In the genomic region with DNA sequence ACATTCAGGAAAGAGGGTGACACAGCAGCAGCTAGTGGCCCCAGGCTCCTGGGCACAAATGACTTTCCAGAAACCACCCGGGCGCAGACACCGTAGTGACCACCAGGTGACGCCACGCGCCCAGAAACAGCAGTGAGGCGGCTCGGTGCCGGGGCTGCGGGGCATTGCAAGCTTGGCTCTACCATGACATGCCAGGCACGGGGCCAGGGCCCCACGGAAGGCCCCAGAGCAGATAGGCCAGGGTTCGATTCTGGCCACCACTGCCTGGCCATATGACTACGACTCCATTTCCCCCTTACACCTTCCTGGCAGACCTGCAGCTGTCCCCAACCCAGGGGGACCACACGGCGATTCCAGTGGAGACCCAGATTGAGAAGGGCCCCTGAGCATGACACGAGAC, we compare ENCODE assay signal across 8 cellular contexts. TPM values are rescaled to one million over a fixed set of nuclear protein-coding genes. Genes with fewer than 3 reads are reported as not detected.
DNase-seq lines count a peak whose midpoint lies in the region; ATAC-seq and TF ChIP-seq lines count a peak whose summit lies in the region.

No MANE protein-coding gene starts in this region.

- peaks cover 45% of the 10 kb centered on the region for H3K36me3 ChIP-seq in right atrium auricular region
- peaks cover 16 to 40% (median 31%) of the 10 kb centered on the region in 4 donors for H3K36me3 ChIP-seq in sigmoid colon

- H3K27me3 ChIP-seq in right atrium auricular region (no peaks in the 10 kb centered on the region), sigmoid colon (no peaks in the 10 kb centered on the region)

- H3K9me3 ChIP-seq in right atrium auricular region (no peaks in the 10 kb centered on the region), sigmoid colon (no peaks in the 10 kb centered on the region)

- H3K4me3 ChIP-seq in right atrium auricular region (no peak overlapping the region), sigmoid colon (no peak overlapping the region)

- in situ Hi-C loops in GM13977 (cut with MboI; ENCODE audit: low pct_unique_long_range_greater_than_20kb, low sequenced_read_pairs, unreplicated experiment) = no loop called here

- H3K4me1 ChIP-seq in right atrium auricular region (peaks cover 0 to 54% of the 10 kb centered on the region in 2 donors), sigmoid colon (peaks cover 0 to 50% (median 40%) of the 10 kb centered on the region in 4 donors)

- DNase-seq in GM13977 (ENCODE audit: low spot score) (peak; percentile 93), NCI-H187 treated with DMSO at 0.1 percent for 48 hours (lab: John Stamatoyannopoulos, UW) (peak; percentile 16), T-helper 9 cell (peak; percentile 74), amniotic epithelial cell (ENCODE audit: low read depth) (peak; percentile 42), right atrium auricular region (ENCODE audit: low spot score) (peak; percentile 89), sigmoid colon (peak; percentile 90)

- no peak for ATAC-seq in GM21717 (IDR thresholded peaks at IDR 0.05; ENCODE audit: unreplicated experiment)

- TF ChIP-seq CTCF in 22Rv1 (IDR thresholded peaks at IDR 0.05) = peak; percentile 96
- peak; percentile 99 for TF ChIP-seq CTCF in GM13977 (IDR thresholded peaks at IDR 0.05; ENCODE audit: extremely low read depth, insufficient read depth, missing control alignments)
- TF ChIP-seq CTCF in right atrium auricular region (IDR thresholded peaks at IDR 0.05) = peak; percentile 88 to 98
- peak; percentile 95 to 98 (median 97) for TF ChIP-seq CTCF in sigmoid colon (IDR thresholded peaks at IDR 0.05)

- 12 to 18% methylated on average over 17 of the region's 17 CpGs for WGBS in sigmoid colon, 2 donors

- no peak for TF ChIP-seq EP300 in sigmoid colon (IDR thresholded peaks at IDR 0.05)

- no peak for TF ChIP-seq POLR2A in sigmoid colon (IDR thresholded peaks at IDR 0.05)

- intact Hi-C loops in sigmoid colon (cut with DNase I) = loop anchor here (1.0 kb wide), 1 partner anchor 32 kb away; no protein-coding TSS in a partner anchor

- H3K27ac ChIP-seq in 22Rv1 = no peak overlapping the region
- H3K27ac ChIP-seq in right atrium auricular region = no peak overlapping the region
- H3K27ac ChIP-seq in sigmoid colon = peak overlapping the region in 1 of 4 donors; percentile 61

RNA-seq across cellular contexts. Expression of gene RHBDF1, which starts 6.7 kb away (rescaled TPM):
- total RNA-seq in right atrium auricular region (10 to 100 TPM; 12.0 to 25.4 TPM), sigmoid colon (10 to 100 TPM; 16.8 to 42.1 (median 19.6) TPM)
- 10 to 100 TPM in 1 of 3 donors, 1 to 10 TPM in 2; 6.0 to 22.3 (median 6.0) TPM for polyA plus RNA-seq in sigmoid colon

RNA-seq across cellular contexts. Expression of gene SNRNP25, which starts 12.1 kb away (rescaled TPM):
- total RNA-seq in right atrium auricular region (10 to 100 TPM; 47.1 to 78.3 TPM), sigmoid colon (10 to 100 TPM; 23.0 to 36.5 (median 32.4) TPM)
- polyA plus RNA-seq in sigmoid colon = 10 to 100 TPM; 26.4 to 41.7 (median 38.8) TPM

RNA-seq across cellular contexts. Expression of gene MPG, which starts 12.3 kb away (rescaled TPM):
- total RNA-seq in right atrium auricular region (10 to 100 TPM; 47.7 to 84.0 TPM), sigmoid colon (100 to 1,000 TPM in 2 of 4 donors, 10 to 100 TPM in 2; 74.3 to 118 (median 100.0) TPM)
- polyA plus RNA-seq in sigmoid colon = 10 to 100 TPM; 52.2 to 72.7 (median 72.5) TPM

RNA-seq across cellular contexts. Expression of gene POLR3K, which starts 12.3 kb away (rescaled TPM):
- total RNA-seq in right atrium auricular region (1 to 10 TPM; 4.0 TPM), sigmoid colon (1 to 10 TPM; 1.7 to 6.4 (median 5.0) TPM)
- polyA plus RNA-seq in sigmoid colon = 10 to 100 TPM; 11.4 to 22.1 (median 11.8) TPM

Comparison
In these comparisons a context has a peak if more than half of its experiments do, and no peak if none do; other contexts are left out.
1. DNase-seq: peak in every context shown above with its lines; median percentile 93 in GM13977; 90 in sigmoid colon; 89 in right atrium auricular region; 74 in T-helper 9 cell; 42 in amniotic epithelial cell; 16 in NCI-H187 treated with DMSO at 0.1 percent for 48 hours.